In the genomic region with DNA sequence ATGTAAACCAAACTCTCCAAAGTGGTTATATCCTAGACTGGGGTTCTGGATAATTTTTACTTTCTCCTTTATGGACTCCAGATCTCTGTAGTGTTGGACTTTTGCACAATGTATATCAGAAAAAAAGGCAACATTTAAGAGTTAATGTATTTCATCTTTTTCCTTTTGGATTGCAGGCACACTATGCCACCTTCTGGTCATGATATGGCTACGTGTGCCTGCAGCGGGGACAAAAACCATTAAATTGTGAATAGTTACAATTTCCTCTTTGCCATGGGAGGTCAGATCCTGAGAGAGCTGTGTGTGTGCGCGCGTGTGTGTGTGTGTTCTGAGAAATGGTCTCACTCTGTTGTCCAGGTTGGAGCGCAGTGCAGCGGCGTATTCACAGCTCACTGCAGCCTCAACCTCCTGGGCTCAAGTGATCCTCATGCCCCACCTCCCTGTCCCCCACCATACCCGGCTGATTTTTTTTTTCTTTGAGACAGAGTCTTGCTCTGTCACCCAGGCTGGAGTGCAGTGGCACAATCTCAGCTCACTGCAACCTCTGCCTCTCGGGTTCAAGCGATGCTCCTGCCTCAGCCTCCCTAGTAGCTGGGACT, we compare ENCODE assay signal across 8 cellular contexts. TPM values are rescaled to one million over a fixed set of nuclear protein-coding genes. Genes with fewer than 3 reads are reported as not detected.
DNase-seq lines count a peak whose midpoint lies in the region; ATAC-seq and TF ChIP-seq lines count a peak whose summit lies in the region.

No MANE protein-coding gene starts in this region.

- CTCF ChIA-PET in CD4-positive, alpha-beta memory T cell (lab: Charles Lee; ENCODE audit: partially characterized antibody) = interaction anchor here (0.8 to 4.0 kb wide), 10 partner anchors 9 to 271 kb away, joined by 3 to 20 read pairs (median 5); a partner anchor contains a TSS
- CTCF ChIA-PET in HEK293 (lab: Yijun Ruan, JAX) = interaction anchor here (1.0 kb wide), 1 partner anchor 44 kb away, joined by 3 read pairs; no protein-coding TSS in a partner anchor

- H3K79me2 ChIP-seq in hepatocyte = peaks cover 1% of the 10 kb centered on the region

- POLR2A ChIA-PET in CD4-positive, alpha-beta memory T cell (lab: Charles Lee; ENCODE audit: partially characterized antibody) = interaction anchor here (0.9 to 5.0 kb wide), 4 partner anchors 13 to 57 kb away, joined by 3 to 20 read pairs (median 7); a partner anchor contains a TSS
- POLR2A ChIA-PET in HEK293 (lab: Yijun Ruan, JAX) = no interaction called here

- intact Hi-C loops in CD4-positive, alpha-beta memory T cell (cut with micrococcal nuclease) = loop anchor here (1.0 kb wide), 2 partner anchors 55 to 272 kb away; a partner anchor contains a TSS

- H3K9me3 Mint-ChIP-seq in CD4-positive, alpha-beta memory T cell = no peaks in the 10 kb centered on the region
- no peaks in the 10 kb centered on the region for H3K9me3 Mint-ChIP-seq in T-helper 2 cell treated with Interferon-gamma antibody and Interleukin-4, amounts not matched to agents 5 μg/mL and 100 μg/mL, for 36 hours

- peaks cover 9 to 18% (median 12%) of the 10 kb centered on the region in 4 donors for H3K4me1 Mint-ChIP-seq in CD4-positive, alpha-beta memory T cell
- H3K4me1 Mint-ChIP-seq in T-helper 2 cell treated with Interferon-gamma antibody and Interleukin-4, amounts not matched to agents 5 μg/mL and 100 μg/mL, for 36 hours (ENCODE audit: low read depth) = peaks cover 4% of the 10 kb centered on the region

- ATAC-seq in GM21381 (IDR thresholded peaks at IDR 0.05; ENCODE audit: unreplicated experiment) = no peak
- no peak for ATAC-seq in GM18519 (IDR thresholded peaks at IDR 0.05; ENCODE audit: low FRiP score, unreplicated experiment)

- H3K36me3 ChIP-seq in CD4-positive, alpha-beta memory T cell (ENCODE audit: insufficient read depth, low read length) = no peaks in the 10 kb centered on the region
- H3K36me3 ChIP-seq in HEK293 (ENCODE audit: control insufficient read depth in 2 of 2, insufficient read depth in 1 of 2, low read length in 2 of 2) (no peaks in the 10 kb centered on the region), hepatocyte (replicated peaks; ENCODE audit: insufficient read depth, low read depth) (no peaks in the 10 kb centered on the region)

- H3K9me3 ChIP-seq in CD4-positive, alpha-beta memory T cell (ENCODE audit: control insufficient read depth in 1 of 2, low read length in 2 of 2) = no peaks in the 10 kb centered on the region
- H3K9me3 ChIP-seq in HEK293 (ENCODE audit: control insufficient read depth, insufficient read depth, low read depth, low read length) = no peaks in the 10 kb centered on the region
- no peaks in the 10 kb centered on the region for H3K9me3 ChIP-seq in hepatocyte (ENCODE audit: low read depth)

- no peak overlapping the region for H2AFZ ChIP-seq in hepatocyte

- TF ChIP-seq CTCF in HEK293 (tag by site-specific recombination; IDR thresholded peaks at IDR 0.05) (peak; percentile 39; the same call in 1 of the 2 replicates), hepatocyte (IDR thresholded peaks at IDR 0.05; ENCODE audit: poor library complexity) (peak; percentile 72)

- DNase-seq in CD4-positive, alpha-beta memory T cell = peak in 4 of 5 donors; percentile 40 to 56 (median 43)
- DNase-seq in T-helper 2 cell treated with Interferon-gamma antibody and Interleukin-4, amounts not matched to agents 5 μg/mL and 100 μg/mL, for 36 hours (ENCODE audit: low spot score) = no peak
- peak; percentile 47 for DNase-seq in hepatocyte (ENCODE audit: low spot score)
- no peak for DNase-seq in inferior parietal cortex (ENCODE audit: extremely low spot score)
- DNase-seq in AG08396 (ENCODE audit: low spot score) = no peak

- peaks cover 14% of the 10 kb centered on the region for H3K4me1 ChIP-seq in CD4-positive, alpha-beta memory T cell (ENCODE audit: insufficient read depth, low read length)
- H3K4me1 ChIP-seq in HEK293 (ENCODE audit: control insufficient read depth, insufficient read depth, low read length) = peaks cover 1% of the 10 kb centered on the region; the same call in 1 of the 2 replicates
- H3K4me1 ChIP-seq in hepatocyte (ENCODE audit: insufficient read depth) = no peaks in the 10 kb centered on the region

- peak overlapping the region in 6 of 7 donors; percentile 5 to 76 (median 56) for H3K27ac Mint-ChIP-seq in CD4-positive, alpha-beta memory T cell
- H3K27ac Mint-ChIP-seq in T-helper 2 cell treated with Interferon-gamma antibody and Interleukin-4, amounts not matched to agents 5 μg/mL and 100 μg/mL, for 36 hours = peak overlapping the region; percentile 44

- H3K27ac ChIP-seq in CD4-positive, alpha-beta memory T cell (ENCODE audit: low read depth, low read length) = no peak overlapping the region
- H3K27ac ChIP-seq in HEK293 (ENCODE audit: extremely low read depth, low read depth, low read length) (no peak overlapping the region), hepatocyte (no peak overlapping the region)

- no peak overlapping the region for H3K4me2 ChIP-seq in hepatocyte

- no peaks in the 10 kb centered on the region for H3K9me2 ChIP-seq in hepatocyte (replicated peaks; ENCODE audit: insufficient read depth)

- WGBS in hepatocyte (ENCODE audit: low lambda C conversion rate, missing lambda C conversion rate) = 66% methylated on average over 11 of the region's 11 CpGs

- no peaks in the 10 kb centered on the region for H3K27me3 ChIP-seq in CD4-positive, alpha-beta memory T cell (ENCODE audit: insufficient read depth, low read length)
- no peaks in the 10 kb centered on the region for H3K27me3 ChIP-seq in hepatocyte

- peak overlapping the region in 2 of 8 donors; percentile 11 to 26 for H3K4me3 Mint-ChIP-seq in CD4-positive, alpha-beta memory T cell
- H3K4me3 Mint-ChIP-seq in T-helper 2 cell treated with Interferon-gamma antibody and Interleukin-4, amounts not matched to agents 5 μg/mL and 100 μg/mL, for 36 hours = no peak overlapping the region

- H3K27me3 Mint-ChIP-seq in CD4-positive, alpha-beta memory T cell = no peaks in the 10 kb centered on the region
- peaks cover 3% of the 10 kb centered on the region for H3K27me3 Mint-ChIP-seq in T-helper 2 cell treated with Interferon-gamma antibody and Interleukin-4, amounts not matched to agents 5 μg/mL and 100 μg/mL, for 36 hours (ENCODE audit: low read depth)

- H3K4me3 ChIP-seq in CD4-positive, alpha-beta memory T cell (ENCODE audit: low read length in 2 of 2) = no peak overlapping the region
- H3K4me3 ChIP-seq in HEK293 (ENCODE audit: low read depth, low read length) (no peak overlapping the region), hepatocyte (no peak overlapping the region)

- H3K36me3 Mint-ChIP-seq in CD4-positive, alpha-beta memory T cell = peaks cover 0 to 4% of the 10 kb centered on the region in 2 donors
- H3K36me3 Mint-ChIP-seq in T-helper 2 cell treated with Interferon-gamma antibody and Interleukin-4, amounts not matched to agents 5 μg/mL and 100 μg/mL, for 36 hours (ENCODE audit: low read depth) = no peaks in the 10 kb centered on the region

- H4K20me1 ChIP-seq in hepatocyte (ENCODE audit: insufficient read depth, poor library complexity, severe bottlenecking) = no peaks in the 10 kb centered on the region

TF ChIP-seq in HEK293, 187 proteins besides CTCF, POLR2A, EP300 and RAD21:
- TF ChIP-seq ZNF654 (tag by site-specific recombination; IDR thresholded peaks at IDR 0.05; ENCODE audit: low read depth) (peak; percentile 82), ZNF747 (tag by site-specific recombination; IDR thresholded peaks at IDR 0.05) (no peak), ZNF274 (IDR thresholded peaks at IDR 0.05; ENCODE audit: low read length) (no peak), ZNF274 (tag by site-specific recombination; IDR thresholded peaks at IDR 0.05; ENCODE audit: borderline replicate concordance) (no peak), ZNF366 (tag by site-specific recombination; conservative IDR thresholded peaks at IDR 0.05) (no peak), ZNF548 (tag by site-specific recombination; IDR thresholded peaks at IDR 0.05) (no peak)

RNA-seq across cellular contexts. Expression of a gene that starts 4.3 kb away (rescaled TPM):
- total RNA-seq in CD4-positive, alpha-beta memory T cell = 10 to 100 TPM; 67.5 to 70.0 TPM
- polyA plus RNA-seq in CD4-positive, alpha-beta memory T cell = 10 to 100 TPM; 53.8 to 86.9 TPM
- 12.7 and 12.8 TPM in 2 replicates for total RNA-seq in hepatocyte
- polyA plus RNA-seq in hepatocyte = 14.1 and 17.1 TPM in 2 replicates

RNA-seq across cellular contexts. Expression of a gene that starts 10.6 kb away (rescaled TPM):
- not detected for total RNA-seq in CD4-positive, alpha-beta memory T cell
- not detected for polyA plus RNA-seq in CD4-positive, alpha-beta memory T cell
- 18.0 and 18.3 TPM in 2 replicates for total RNA-seq in hepatocyte
- polyA plus RNA-seq in hepatocyte = 118 and 130 TPM in 2 replicates

RNA-seq across cellular contexts. Expression of a gene that starts 42.8 kb away (rescaled TPM):
- not detected for total RNA-seq in CD4-positive, alpha-beta memory T cell
- polyA plus RNA-seq in CD4-positive, alpha-beta memory T cell = not detected
- not detected in 2 replicates for total RNA-seq in hepatocyte
- not detected in 2 replicates for polyA plus RNA-seq in hepatocyte

RNA-seq across cellular contexts. Expression of a gene that starts 47.5 kb away (rescaled TPM):
- total RNA-seq in CD4-positive, alpha-beta memory T cell = under 1 TPM; 0.25 to 0.49 TPM
- polyA plus RNA-seq in CD4-positive, alpha-beta memory T cell = under 1 TPM; 0.18 TPM
- total RNA-seq in hepatocyte = 0.60 and 1.8 TPM in 2 replicates
- polyA plus RNA-seq in hepatocyte = 3.6 and 4.5 TPM in 2 replicates

RNA-seq across cellular contexts. Expression of a gene that starts 55.0 kb away (rescaled TPM):
- total RNA-seq in CD4-positive, alpha-beta memory T cell = 1 to 10 TPM; 9.1 to 9.9 TPM
- polyA plus RNA-seq in CD4-positive, alpha-beta memory T cell = 1 to 10 TPM in 1 of 2 donors, under 1 TPM in 1; 0.12 to 3.5 TPM
- 0.04 and 0.13 TPM in 2 replicates for total RNA-seq in hepatocyte
- polyA plus RNA-seq in hepatocyte = 0.22 and 0.26 TPM in 2 replicates

Comparison
In these comparisons a context has a peak if more than half of its experiments do, and no peak if none do; other contexts are left out.
1. DNase-seq: peak in CD4-positive, alpha-beta memory T cell (4 of 5) and hepatocyte (single experiment); none in T-helper 2 cell treated with Interferon-gamma antibody and Interleukin-4, amounts not matched to agents 5 μg/mL and 100 μg/mL, for 36 hours (single experiment), inferior parietal cortex (single experiment) and AG08396 (single experiment).
2. RNA of a gene that starts 10.6 kb away (total RNA-seq): 18.0 to 18.3 TPM in hepatocyte; not detected in CD4-positive, alpha-beta memory T cell; every median in the first group is over 10 times any median in the second.